28 cellular contexts compared by ENCODE assay signal in the genomic region with DNA sequence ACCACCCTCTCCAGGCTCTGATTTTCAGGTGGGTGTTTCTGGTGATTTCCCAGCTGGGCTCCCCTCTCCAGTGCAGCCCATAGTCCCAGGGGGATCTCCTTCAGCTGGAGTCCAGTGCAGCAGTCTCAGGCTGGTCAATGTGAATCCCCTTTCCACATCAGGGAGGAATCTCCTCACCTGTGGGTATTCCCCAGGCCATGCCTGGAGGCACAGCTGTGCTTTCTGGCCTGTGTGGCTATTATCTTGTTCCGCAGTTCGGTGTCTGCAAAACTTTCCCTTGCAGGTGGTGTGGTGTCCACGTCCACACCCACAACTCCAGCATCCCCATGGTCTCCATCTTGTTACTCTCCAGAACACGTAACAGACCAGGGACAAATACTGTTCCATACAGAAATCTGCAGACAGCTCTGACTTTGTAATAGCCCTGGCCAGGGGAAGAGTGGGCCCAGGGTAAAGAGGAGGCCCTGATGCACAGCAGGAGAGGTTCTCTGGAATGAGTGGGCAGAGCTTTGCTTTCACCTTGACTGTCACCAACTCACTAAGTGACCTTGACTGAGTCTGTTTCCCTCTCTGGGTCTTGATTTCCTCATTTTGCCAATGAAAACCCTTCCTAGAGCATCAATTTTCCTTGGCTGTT.
DNase-seq lines count a peak whose midpoint lies in the region; ATAC-seq and TF ChIP-seq lines count a peak whose summit lies in the region.
"Had no signal": no experiment of that assay in that cellular context is flagged by ENCODE, and none has a peak within 500 bp of the region (broad histone marks: within the 10 kb centered on the region; RNA-seq: fewer than 3 reads in every experiment).

No MANE protein-coding gene starts in this region.

- H3K27me3 ChIP-seq in sigmoid colon (no peaks in the 10 kb centered on the region), H7 (ENCODE audit: control insufficient read depth, insufficient read depth, low read length) (no peaks in the 10 kb centered on the region; the same call in 1 of the 2 replicates), Karpas-422 (ENCODE audit: low read length) (no peaks in the 10 kb centered on the region)
- H3K27me3 ChIP-seq: tibial nerve had no signal

- peaks cover 16% of the 10 kb centered on the region for H3K4me1 Mint-ChIP-seq in activated CD4-positive, alpha-beta T cell treated with anti-CD3 and anti-CD28 coated beads, Interleukin-2, amount 10 ng/mL, durations not matched to agents 24 days and 14 days
- H3K4me1 Mint-ChIP-seq: activated B cell treated with CpG ODN at 0.5 μM for 24 hours had no signal

- DNase-seq in activated CD4-positive, alpha-beta T cell treated with anti-CD3 and anti-CD28 coated beads, Interleukin-2, amount 10 ng/mL, durations not matched to agents 24 days and 14 days: no peak
- DNase-seq in activated CD4-positive, alpha-beta T cell treated with anti-CD3 and anti-CD28 coated beads for 4 hours: no peak
- no peak for DNase-seq in sigmoid colon
- no peak for DNase-seq in H7
- no peak for DNase-seq in dedifferentiated amniotic fluid mesenchymal stem cell (ENCODE audit: extremely low spot score)
- DNase-seq in Karpas-422: no peak
- DNase-seq: activated B cell treated with CpG ODN at 0.5 μM for 24 hours; activated CD8-positive, alpha-beta memory T cell treated with anti-CD3 and anti-CD28 coated beads for 24 hours; activated T-cell treated with anti-CD3 and anti-CD28 coated beads, Interleukin-2, amount 50 U/mL, for 48 hours; amygdala; CD4-positive, CD25-positive, alpha-beta regulatory T cell; effector CD4-positive, alpha-beta T cell; erythroblast; glutamatergic neuron; islet precursor cell; KBM-7; left ventricle myocardium inferior; NCI-H1417 treated with DMSO at 0.1 percent for 48 hours; NCI-H2081; NCI-H345; NCI-H774; SIG-M5; T-cell had no signal

- H3K27me3 Mint-ChIP-seq in activated CD4-positive, alpha-beta T cell treated with anti-CD3 and anti-CD28 coated beads, Interleukin-2, amount 10 ng/mL, durations not matched to agents 24 days and 14 days: peaks cover 9% of the 10 kb centered on the region
- H3K27me3 Mint-ChIP-seq: activated B cell treated with CpG ODN at 0.5 μM for 24 hours; activated naive CD4-positive, alpha-beta T cell treated with anti-CD3 and anti-CD28 coated beads, Interleukin-2, amount 50 U/mL, for 24 hours had no signal

- H3K9me3 ChIP-seq in sigmoid colon: no peaks in the 10 kb centered on the region
- no peaks in the 10 kb centered on the region for H3K9me3 ChIP-seq in Karpas-422 (ENCODE audit: low read length)
- H3K9me3 ChIP-seq: left ventricle myocardium inferior, tibial nerve had no signal

- H3K4me3 ChIP-seq in sigmoid colon (no peak overlapping the region), H7 (ENCODE audit: insufficient read depth, low read depth, low read length) (no peak overlapping the region), Karpas-422 (ENCODE audit: low read length) (no peak overlapping the region)
- H3K4me3 ChIP-seq: left ventricle myocardium inferior, tibial nerve had no signal

- WGBS in sigmoid colon, 2 donors: 89 to 93% methylated on average over 4 of the region's 4 CpGs

- H3K9ac ChIP-seq in Karpas-422 (ENCODE audit: low read length): no peak overlapping the region

- no peaks in the 10 kb centered on the region for H3K9me3 Mint-ChIP-seq in activated CD4-positive, alpha-beta T cell treated with anti-CD3 and anti-CD28 coated beads, Interleukin-2, amount 10 ng/mL, durations not matched to agents 24 days and 14 days
- H3K9me3 Mint-ChIP-seq: activated B cell treated with CpG ODN at 0.5 μM for 24 hours; activated naive CD4-positive, alpha-beta T cell treated with anti-CD3 and anti-CD28 coated beads, Interleukin-2, amount 50 U/mL, for 24 hours; CD4-positive, CD25-positive, alpha-beta regulatory T cell; T-cell had no signal

- no peaks in the 10 kb centered on the region for H3K36me3 Mint-ChIP-seq in activated CD4-positive, alpha-beta T cell treated with anti-CD3 and anti-CD28 coated beads, Interleukin-2, amount 10 ng/mL, durations not matched to agents 24 days and 14 days (ENCODE audit: low read depth)
- H3K36me3 Mint-ChIP-seq: activated naive CD4-positive, alpha-beta T cell treated with anti-CD3 and anti-CD28 coated beads, Interleukin-2, amount 50 U/mL, for 24 hours; CD4-positive, CD25-positive, alpha-beta regulatory T cell; T-cell had no signal

- TF ChIP-seq POLR2A in sigmoid colon (IDR thresholded peaks at IDR 0.05): no peak

- no peaks in the 10 kb centered on the region for H3K79me2 ChIP-seq in Karpas-422 (ENCODE audit: low read length)

- peak; percentile 38 for ATAC-seq in HG02610 (IDR thresholded peaks at IDR 0.05; ENCODE audit: unreplicated experiment)
- ATAC-seq in HG03565 (IDR thresholded peaks at IDR 0.05; ENCODE audit: unreplicated experiment): peak; percentile 35
- ATAC-seq: T-cell had no signal

- no peaks in the 10 kb centered on the region for H4K20me1 ChIP-seq in Karpas-422 (ENCODE audit: insufficient read depth, low read depth, low read length)

- no peaks in the 10 kb centered on the region for H3K36me3 ChIP-seq in sigmoid colon
- no peaks in the 10 kb centered on the region for H3K36me3 ChIP-seq in H7 (replicated peaks; ENCODE audit: control insufficient read depth, insufficient read depth, low read length)
- no peaks in the 10 kb centered on the region for H3K36me3 ChIP-seq in Karpas-422 (ENCODE audit: insufficient read depth, low read length)
- H3K36me3 ChIP-seq: left ventricle myocardium inferior, tibial nerve had no signal

- no peak overlapping the region for H2AFZ ChIP-seq in Karpas-422 (ENCODE audit: low read length)

- H3K9me2 ChIP-seq in Karpas-422 (replicated peaks; ENCODE audit: insufficient read depth, low read length): no peaks in the 10 kb centered on the region

- H3K4me1 ChIP-seq in sigmoid colon (peaks cover 0 to 59% (median 49%) of the 10 kb centered on the region in 4 donors), Karpas-422 (ENCODE audit: low read length) (peaks cover 13% of the 10 kb centered on the region)
- H3K4me1 ChIP-seq: tibial nerve had no signal

- H3K27ac ChIP-seq in sigmoid colon (peak overlapping the region in 3 of 4 donors; percentile 71 to 91 (median 84)), Karpas-422 (ENCODE audit: low read length) (no peak overlapping the region)
- H3K27ac ChIP-seq: left ventricle myocardium inferior, tibial nerve had no signal

- H3K27ac Mint-ChIP-seq in activated CD4-positive, alpha-beta T cell treated with anti-CD3 and anti-CD28 coated beads, Interleukin-2, amount 10 ng/mL, durations not matched to agents 24 days and 14 days: peak overlapping the region; percentile 61
- H3K27ac Mint-ChIP-seq: activated B cell treated with CpG ODN at 0.5 μM for 24 hours; activated naive CD4-positive, alpha-beta T cell treated with anti-CD3 and anti-CD28 coated beads, Interleukin-2, amount 50 U/mL, for 24 hours; CD4-positive, CD25-positive, alpha-beta regulatory T cell; progenitor cell of endocrine pancreas; T-cell had no signal

- no peak for TF ChIP-seq EP300 in sigmoid colon (IDR thresholded peaks at IDR 0.05)

- intact Hi-C loops in activated CD4-positive, alpha-beta T cell treated with anti-CD3 and anti-CD28 coated beads, Interleukin-2, amount 10 ng/mL, durations not matched to agents 24 days and 14 days (cut with micrococcal nuclease): no loop called here
- intact Hi-C loops in sigmoid colon (cut with DNase I): no loop called here

- no peak overlapping the region for H3K4me3 Mint-ChIP-seq in activated CD4-positive, alpha-beta T cell treated with anti-CD3 and anti-CD28 coated beads, Interleukin-2, amount 10 ng/mL, durations not matched to agents 24 days and 14 days
- H3K4me3 Mint-ChIP-seq: activated B cell treated with CpG ODN at 0.5 μM for 24 hours; activated naive CD4-positive, alpha-beta T cell treated with anti-CD3 and anti-CD28 coated beads, Interleukin-2, amount 50 U/mL, for 24 hours; CD4-positive, CD25-positive, alpha-beta regulatory T cell; T-cell had no signal

- TF ChIP-seq CTCF in sigmoid colon (IDR thresholded peaks at IDR 0.05): no peak

- H3K4me2 ChIP-seq in Karpas-422 (ENCODE audit: low read depth, low read length, poor library complexity, severe bottlenecking): no peak overlapping the region
